ENCODE assay signal across 7 cellular contexts in the genomic region with DNA sequence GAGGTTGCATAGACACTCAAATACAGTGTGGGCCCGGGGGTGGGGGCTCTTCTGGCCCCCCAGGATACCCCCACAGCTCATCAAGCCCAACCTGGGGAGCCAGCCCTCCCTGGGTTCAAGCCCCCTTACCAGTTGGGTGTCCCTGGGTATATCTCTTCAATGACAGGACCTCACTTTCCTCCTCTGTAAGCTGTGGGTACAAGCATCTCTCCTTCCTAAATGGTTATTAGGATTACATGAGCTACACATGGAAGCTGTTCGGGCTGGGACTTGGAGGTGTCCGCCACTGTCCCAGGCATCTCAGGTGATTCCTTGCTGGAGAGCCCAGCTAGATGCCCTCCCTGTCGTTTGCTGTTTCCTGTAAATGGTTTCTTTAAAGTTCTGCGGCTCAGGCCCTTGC.
DNase-seq lines count a peak whose midpoint lies in the region; ATAC-seq and TF ChIP-seq lines count a peak whose summit lies in the region.
"Not testable (repeated sequence)": the region's sequence is repeated elsewhere in the genome, so short reads cannot be mapped to it uniquely, and the experiment has no call there.

No MANE protein-coding gene starts in this region.

- not testable (repeated sequence) for TF ChIP-seq POLR2A in right lobe of liver (IDR thresholded peaks at IDR 0.05); ovary (IDR thresholded peaks at IDR 0.05); spleen (IDR thresholded peaks at IDR 0.05)

- H3K27ac Mint-ChIP-seq in activated T-cell treated with anti-CD3 and anti-CD28 coated beads, Interleukin-2, amount 50 U/mL, for 24 hours: not testable (repeated sequence)

- TF ChIP-seq EP300 in ovary (IDR thresholded peaks at IDR 0.05): not testable (repeated sequence)

- H3K9me3 ChIP-seq in RWPE2 (ENCODE audit: severe bottlenecking); colonic mucosa; right lobe of liver; ovary; spleen: not testable (repeated sequence)

- not testable (repeated sequence) for H3K27me3 Mint-ChIP-seq in activated T-cell treated with anti-CD3 and anti-CD28 coated beads, Interleukin-2, amount 50 U/mL, for 24 hours

- not testable (repeated sequence) for H3K9me3 Mint-ChIP-seq in activated T-cell treated with anti-CD3 and anti-CD28 coated beads, Interleukin-2, amount 50 U/mL, for 24 hours

- intact Hi-C loops in colonic mucosa (cut with DNase I); left cardiac atrium (cut with DNase I); right lobe of liver (cut with DNase I); ovary (cut with DNase I); spleen (cut with DNase I; ENCODE audit: low total_unique reads): not testable (repeated sequence)

- H3K4me3 Mint-ChIP-seq in activated T-cell treated with anti-CD3 and anti-CD28 coated beads, Interleukin-2, amount 50 U/mL, for 24 hours: not testable (repeated sequence)

- not testable (repeated sequence) for H3K36me3 Mint-ChIP-seq in activated T-cell treated with anti-CD3 and anti-CD28 coated beads, Interleukin-2, amount 50 U/mL, for 24 hours (ENCODE audit: low read depth)

- H3K4me3 ChIP-seq in RWPE2 (ENCODE audit: severe bottlenecking); colonic mucosa; right lobe of liver; ovary; spleen: not testable (repeated sequence)

- H3K27ac ChIP-seq in RWPE2 (ENCODE audit: poor library complexity, severe bottlenecking); colonic mucosa; right lobe of liver; ovary; spleen: not testable (repeated sequence)

- not testable (repeated sequence) for ATAC-seq in RWPE2 (ENCODE audit: low read depth); left cardiac atrium; right lobe of liver

- not testable (repeated sequence) for H3K36me3 ChIP-seq in RWPE2 (ENCODE audit: low read depth); colonic mucosa; right lobe of liver; ovary; spleen

- H3K4me1 ChIP-seq in RWPE2 (ENCODE audit: insufficient read depth, poor library complexity, severe bottlenecking); colonic mucosa; right lobe of liver; ovary (ENCODE audit: insufficient read depth); spleen: not testable (repeated sequence)

- DNase-seq in RWPE2 (ENCODE audit: low spot score) (peak; percentile 12), colonic mucosa (peak; percentile 9), left cardiac atrium (peak; percentile 4), right lobe of liver (peak in 2 of 3 donors; percentile 18 to 24), ovary (peak in 4 of 5 donors; percentile 3 to 7 (median 6)), spleen (peak; percentile 41)
- DNase-seq in activated T-cell treated with anti-CD3 and anti-CD28 coated beads, Interleukin-2, amount 50 U/mL, for 24 hours: peak; percentile 8

- not testable (repeated sequence) for H3K4me1 Mint-ChIP-seq in activated T-cell treated with anti-CD3 and anti-CD28 coated beads, Interleukin-2, amount 50 U/mL, for 24 hours (ENCODE audit: low read depth)

- no CpG with 5 or more reads among the region's 5 CpGs for WGBS in right lobe of liver (ENCODE audit: insufficient coverage, low coverage, low lambda C conversion rate, missing lambda C conversion rate)
- WGBS in ovary, 3 donors: 91 to 97% (median 92%) methylated on average over 5 of the region's 5 CpGs
- 78 to 91% (median 82%) methylated on average over 5 of the region's 5 CpGs for WGBS in spleen, 5 donors

- not testable (repeated sequence) for H3K27me3 ChIP-seq in RWPE2 (ENCODE audit: insufficient read depth, poor library complexity, severe bottlenecking); colonic mucosa; right lobe of liver; ovary; spleen (replicated peaks in 1 of 7)

- not testable (repeated sequence) for TF ChIP-seq CTCF in RWPE2 (IDR thresholded peaks at IDR 0.05; ENCODE audit: poor library complexity, severe bottlenecking); colonic mucosa (IDR thresholded peaks at IDR 0.05); right lobe of liver (IDR thresholded peaks at IDR 0.05); ovary (IDR thresholded peaks at IDR 0.05); spleen (IDR thresholded peaks at IDR 0.05 in 8 of 11, conservative IDR thresholded peaks at IDR 0.05 in 3 of 11)

- not testable (repeated sequence) for H3K9ac ChIP-seq in colonic mucosa (ENCODE audit: low read depth in 2 of 2, low read length in 2 of 2)
